8 cellular contexts compared by ENCODE assay signal in genomic region chr16:57260294-57260929, GRCh38. TPM values are rescaled to one million over a fixed set of nuclear protein-coding genes. Genes with fewer than 3 reads are reported as not detected.
DNase-seq lines count a peak whose midpoint lies in the region; ATAC-seq and TF ChIP-seq lines count a peak whose summit lies in the region.

No MANE protein-coding gene starts in this region.

- H3K4me1 Mint-ChIP-seq in activated CD4-positive, alpha-beta T cell treated with anti-CD3 and anti-CD28 coated beads for 36 hours: peaks cover 23% of the 10 kb centered on the region
- peaks cover 14 to 31% (median 23%) of the 10 kb centered on the region in 3 donors for H3K4me1 Mint-ChIP-seq in T-cell
- peaks cover 5% of the 10 kb centered on the region in 2 donors for H3K4me1 Mint-ChIP-seq in natural killer cell

- H3K4me3 Mint-ChIP-seq in activated CD4-positive, alpha-beta T cell treated with anti-CD3 and anti-CD28 coated beads for 36 hours: peak overlapping the region; percentile 21
- H3K4me3 Mint-ChIP-seq in T-cell (peak overlapping the region; percentile 6 to 65 (median 13)), natural killer cell (peak overlapping the region; percentile 74)

- POLR2A ChIA-PET in activated CD4-positive, alpha-beta T cell treated with anti-CD3 and anti-CD28 coated beads for 36 hours (lab: Charles Lee): interaction anchor here (1.3 kb wide), 1 partner anchor 10 kb away, joined by 3 read pairs; no protein-coding TSS in a partner anchor
- POLR2A ChIA-PET in T-cell (lab: Charles Lee): no interaction called here

- intact Hi-C loops in activated CD4-positive, alpha-beta T cell treated with anti-CD3 and anti-CD28 coated beads for 36 hours (cut with DNase I, micrococcal nuclease): no loop called here
- intact Hi-C loops in natural killer cell (cut with micrococcal nuclease): no loop called here

- no peak for TF ChIP-seq CTCF in natural killer cell (IDR thresholded peaks at IDR 0.05)

- no peaks in the 10 kb centered on the region for H3K27me3 Mint-ChIP-seq in activated CD4-positive, alpha-beta T cell treated with anti-CD3 and anti-CD28 coated beads for 36 hours
- H3K27me3 Mint-ChIP-seq in T-cell (no peaks in the 10 kb centered on the region), natural killer cell (ENCODE audit: low read depth in 2 of 2) (no peaks in the 10 kb centered on the region)

- peak overlapping the region; percentile 82 for H3K27ac Mint-ChIP-seq in activated CD4-positive, alpha-beta T cell treated with anti-CD3 and anti-CD28 coated beads for 36 hours
- H3K27ac Mint-ChIP-seq in T-cell: peak overlapping the region; percentile 88 to 89
- peak overlapping the region; percentile 74 to 86 for H3K27ac Mint-ChIP-seq in natural killer cell

- H3K36me3 Mint-ChIP-seq in activated CD4-positive, alpha-beta T cell treated with anti-CD3 and anti-CD28 coated beads for 36 hours (ENCODE audit: low read depth): no peaks in the 10 kb centered on the region
- H3K36me3 Mint-ChIP-seq in T-cell: peaks cover 5% of the 10 kb centered on the region
- no peaks in the 10 kb centered on the region for H3K36me3 Mint-ChIP-seq in natural killer cell

- CTCF ChIA-PET in activated CD4-positive, alpha-beta T cell treated with anti-CD3 and anti-CD28 coated beads for 36 hours (lab: Charles Lee): interaction anchor here (0.6 to 1.4 kb wide), 3 partner anchors 8 to 152 kb away, joined by 3 read pairs; no protein-coding TSS in a partner anchor
- CTCF ChIA-PET in T-cell (lab: Charles Lee): interaction anchor here in 1 of 2 donors (0.6 kb wide), 1 partner anchor 167 kb away, joined by 3 read pairs; no protein-coding TSS in a partner anchor

- peak; percentile 63 for ATAC-seq in activated CD4-positive, alpha-beta T cell treated with anti-CD3 and anti-CD28 coated beads for 36 hours
- ATAC-seq in T-cell (replicated peaks in 1 of 4): peak; percentile 39 to 78 (median 69)
- ATAC-seq in esophagus mucosa: peak; percentile 25
- peak; percentile 68 to 85 (median 84) for ATAC-seq in natural killer cell
- no peak for ATAC-seq in HG03159 (IDR thresholded peaks at IDR 0.05; ENCODE audit: unreplicated experiment)
- no peak for ATAC-seq in HG03457 (IDR thresholded peaks at IDR 0.05; ENCODE audit: unreplicated experiment)

- DNase-seq in activated CD4-positive, alpha-beta T cell treated with anti-CD3 and anti-CD28 coated beads for 36 hours: peak; percentile 30
- no peak for DNase-seq in activated CD4-positive, alpha-beta T cell treated with anti-CD3 and anti-CD28 coated beads, Interleukin-2, amount 50 U/mL, for 4 hours
- DNase-seq in T-cell (peak in 9 of 34 experiments; percentile 12 to 55 (median 37)), natural killer cell (no peak), NCI-H2107 treated with DMSO at 0.1 percent for 48 hours (lab: John Stamatoyannopoulos, UW; ENCODE audit: unreplicated experiment) (no peak)

- no peaks in the 10 kb centered on the region for H3K9me3 Mint-ChIP-seq in activated CD4-positive, alpha-beta T cell treated with anti-CD3 and anti-CD28 coated beads for 36 hours (ENCODE audit: low read depth)
- H3K9me3 Mint-ChIP-seq in T-cell (no peaks in the 10 kb centered on the region), natural killer cell (no peaks in the 10 kb centered on the region)

RNA-seq across cellular contexts. Expression of gene ARL2BP, which starts 15.4 kb away (rescaled TPM):
- 10 to 100 TPM in 1 of 2 experiments, 1 to 10 TPM in 1; 9.9 to 11.1 TPM for total RNA-seq in activated CD4-positive, alpha-beta T cell treated with anti-CD3 and anti-CD28 coated beads for 36 hours
- total RNA-seq in T-cell (10 to 100 TPM; 34.6 to 62.2 (median 48.4) TPM), esophagus mucosa (43.4 TPM), natural killer cell (10 to 100 TPM; 36.5 to 44.4 (median 43.7) TPM)

RNA-seq across cellular contexts. Expression of gene PLLP, which starts 24.1 kb away (rescaled TPM):
- under 1 TPM; 0.30 to 0.33 TPM for total RNA-seq in activated CD4-positive, alpha-beta T cell treated with anti-CD3 and anti-CD28 coated beads for 36 hours
- total RNA-seq in T-cell (1 to 10 TPM; 1.4 to 4.3 (median 3.3) TPM), esophagus mucosa (9.3 TPM), natural killer cell (not detected)

Comparison
In these comparisons a context has a peak if more than half of its experiments do, and no peak if none do; other contexts are left out.
1. ATAC-seq: peak in activated CD4-positive, alpha-beta T cell treated with anti-CD3 and anti-CD28 coated beads for 36 hours (single experiment), T-cell (4 of 4), esophagus mucosa (single experiment) and natural killer cell (3 of 3); none in HG03159 (single experiment) and HG03457 (single experiment).
2. H3K4me3 Mint-ChIP-seq: peak in every context shown above with its lines; median percentile 74 in natural killer cell; 21 in activated CD4-positive, alpha-beta T cell treated with anti-CD3 and anti-CD28 coated beads for 36 hours; 13 in T-cell.
3. Peak in every context shown above with its lines, with median percentiles within 50 percentile points of each other: H3K27ac Mint-ChIP-seq.